ENCODE assay signal across 13 cellular contexts in genomic region chr5:59180515-59180914, GRCh38.
DNase-seq lines count a peak whose midpoint lies in the region; ATAC-seq and TF ChIP-seq lines count a peak whose summit lies in the region.
"Had no signal": no experiment of that assay in that cellular context is flagged by ENCODE, and none has a peak within 500 bp of the region (broad histone marks: within the 10 kb centered on the region; RNA-seq: fewer than 3 reads in every experiment).

No MANE protein-coding gene starts in this region.

- H3K4me3 Mint-ChIP-seq in activated T-cell treated with anti-CD3 and anti-CD28 coated beads, Interleukin-2, amount 50 U/mL, for 72 hours = no peak overlapping the region

- no peak for TF ChIP-seq POLR2A in GM18505 (IDR thresholded peaks at IDR 0.05; ENCODE audit: borderline replicate concordance, extremely low read depth, insufficient read depth, insufficient read length)

- no peaks in the 10 kb centered on the region for H3K36me3 Mint-ChIP-seq in activated T-cell treated with anti-CD3 and anti-CD28 coated beads, Interleukin-2, amount 50 U/mL, for 72 hours (ENCODE audit: insufficient read depth in 2 of 2)

- H3K27me3 Mint-ChIP-seq in activated T-cell treated with anti-CD3 and anti-CD28 coated beads, Interleukin-2, amount 50 U/mL, for 72 hours (ENCODE audit: low read depth) = peaks cover 11% of the 10 kb centered on the region

- H3K4me3 ChIP-seq in aorta (ENCODE audit: low read length in 2 of 2) = no peak overlapping the region
- H3K4me3 ChIP-seq: PC-9 had no signal

- intact Hi-C loops in aorta (cut with DNase I) = loop anchor here in 1 of 2 donors (10.0 kb wide), 1 partner anchor 494 kb away; no protein-coding TSS in a partner anchor

- H3K27ac Mint-ChIP-seq in activated T-cell treated with anti-CD3 and anti-CD28 coated beads, Interleukin-2, amount 50 U/mL, for 72 hours = no peak overlapping the region

- ATAC-seq in GM18505 (IDR thresholded peaks at IDR 0.05; ENCODE audit: unreplicated experiment) (peak; percentile 90), GM19463 (IDR thresholded peaks at IDR 0.05; ENCODE audit: unreplicated experiment) (peak; percentile 73), HG02840 (IDR thresholded peaks at IDR 0.05; ENCODE audit: low FRiP score, unreplicated experiment) (peak; percentile 71), HG03442 (IDR thresholded peaks at IDR 0.05; ENCODE audit: unreplicated experiment) (peak; percentile 88), aorta (ENCODE audit: low FRiP score) (no peak)
- no peak for ATAC-seq in activated T-cell treated with anti-CD3 and anti-CD28 coated beads, Interleukin-2, amount 50 U/mL, for 72 hours (replicated peaks in 1 of 2)
- ATAC-seq: HCT116, sciatic nerve had no signal

- WGBS in aorta, 2 donors = 83 to 88% methylated on average over 2 of the region's 2 CpGs

- no peaks in the 10 kb centered on the region for H3K9me3 Mint-ChIP-seq in activated T-cell treated with anti-CD3 and anti-CD28 coated beads, Interleukin-2, amount 50 U/mL, for 72 hours

- DNase-seq in aorta (no peak), KBM-7 (no peak), NCI-H2029 treated with DMSO at 0.1 percent for 48 hours (lab: John Stamatoyannopoulos, UW) (no peak)
- DNase-seq in activated T-cell treated with anti-CD3 and anti-CD28 coated beads, Interleukin-2, amount 50 U/mL, for 72 hours = no peak
- DNase-seq: Kasumi-1, NCI-H2171, PC-9 had no signal

- H3K27me3 ChIP-seq in aorta (ENCODE audit: control insufficient read depth in 1 of 2, insufficient read depth in 2 of 2, low read length in 1 of 2) = no peaks in the 10 kb centered on the region

- H3K9me3 ChIP-seq in aorta (ENCODE audit: control insufficient read depth, low read length) = no peaks in the 10 kb centered on the region

- H3K4me1 ChIP-seq in aorta (ENCODE audit: control insufficient read depth in 1 of 2, insufficient read depth in 2 of 2, low read length in 2 of 2) = no peaks in the 10 kb centered on the region

- H3K4me1 Mint-ChIP-seq in activated T-cell treated with anti-CD3 and anti-CD28 coated beads, Interleukin-2, amount 50 U/mL, for 72 hours (ENCODE audit: low read depth) = peaks cover 19% of the 10 kb centered on the region

- H3K27ac ChIP-seq in aorta (ENCODE audit: low read depth in 1 of 2, low read length in 2 of 2) = no peak overlapping the region
- H3K27ac ChIP-seq: PC-9 had no signal

- peaks cover 0 to 2% of the 10 kb centered on the region in 2 donors for H3K36me3 ChIP-seq in aorta (ENCODE audit: control insufficient read depth in 1 of 2, insufficient read depth in 2 of 2, low read length in 1 of 2)

- in situ Hi-C loops in KBM-7 (cut with MboI; ENCODE audit: low pct_unique_long_range_greater_than_20kb, low sequenced_read_pairs) = no loop called here

Comparison
In these comparisons a context has a peak if more than half of its experiments do, and no peak if none do; other contexts are left out.
1. ATAC-seq: peak in GM18505 (single experiment), GM19463 (single experiment), HG02840 (single experiment) and HG03442 (single experiment); none in aorta (single experiment) and activated T-cell treated with anti-CD3 and anti-CD28 coated beads, Interleukin-2, amount 50 U/mL, for 72 hours (0 of 2).